In the genomic region with DNA sequence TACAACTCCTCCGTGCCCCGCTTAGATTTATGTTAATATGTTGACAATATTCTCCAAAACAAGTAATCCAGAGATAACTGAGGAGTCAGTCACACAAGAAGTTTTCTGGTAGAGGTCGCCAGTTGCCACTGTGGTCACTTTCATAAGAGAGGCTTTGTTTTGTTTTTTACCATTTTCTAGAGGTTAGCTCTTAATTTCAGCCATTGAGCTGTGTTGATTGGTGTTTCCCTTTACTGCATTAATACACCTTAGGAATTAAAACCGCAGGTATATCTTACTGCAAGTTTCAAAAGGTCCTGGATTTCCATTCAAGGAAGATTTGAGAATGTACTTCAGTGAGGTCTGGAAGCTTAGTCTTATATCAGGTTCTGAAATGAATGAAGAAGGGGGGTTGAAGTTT, we compare ENCODE assay signal across 1 cellular context.
TF ChIP-seq lines count a peak whose summit lies in the region.

No MANE protein-coding gene starts in this region.

TF ChIP-seq in GM23338, 12 proteins besides CTCF, POLR2A, EP300 and RAD21:
- TF ChIP-seq, protein P1, sequence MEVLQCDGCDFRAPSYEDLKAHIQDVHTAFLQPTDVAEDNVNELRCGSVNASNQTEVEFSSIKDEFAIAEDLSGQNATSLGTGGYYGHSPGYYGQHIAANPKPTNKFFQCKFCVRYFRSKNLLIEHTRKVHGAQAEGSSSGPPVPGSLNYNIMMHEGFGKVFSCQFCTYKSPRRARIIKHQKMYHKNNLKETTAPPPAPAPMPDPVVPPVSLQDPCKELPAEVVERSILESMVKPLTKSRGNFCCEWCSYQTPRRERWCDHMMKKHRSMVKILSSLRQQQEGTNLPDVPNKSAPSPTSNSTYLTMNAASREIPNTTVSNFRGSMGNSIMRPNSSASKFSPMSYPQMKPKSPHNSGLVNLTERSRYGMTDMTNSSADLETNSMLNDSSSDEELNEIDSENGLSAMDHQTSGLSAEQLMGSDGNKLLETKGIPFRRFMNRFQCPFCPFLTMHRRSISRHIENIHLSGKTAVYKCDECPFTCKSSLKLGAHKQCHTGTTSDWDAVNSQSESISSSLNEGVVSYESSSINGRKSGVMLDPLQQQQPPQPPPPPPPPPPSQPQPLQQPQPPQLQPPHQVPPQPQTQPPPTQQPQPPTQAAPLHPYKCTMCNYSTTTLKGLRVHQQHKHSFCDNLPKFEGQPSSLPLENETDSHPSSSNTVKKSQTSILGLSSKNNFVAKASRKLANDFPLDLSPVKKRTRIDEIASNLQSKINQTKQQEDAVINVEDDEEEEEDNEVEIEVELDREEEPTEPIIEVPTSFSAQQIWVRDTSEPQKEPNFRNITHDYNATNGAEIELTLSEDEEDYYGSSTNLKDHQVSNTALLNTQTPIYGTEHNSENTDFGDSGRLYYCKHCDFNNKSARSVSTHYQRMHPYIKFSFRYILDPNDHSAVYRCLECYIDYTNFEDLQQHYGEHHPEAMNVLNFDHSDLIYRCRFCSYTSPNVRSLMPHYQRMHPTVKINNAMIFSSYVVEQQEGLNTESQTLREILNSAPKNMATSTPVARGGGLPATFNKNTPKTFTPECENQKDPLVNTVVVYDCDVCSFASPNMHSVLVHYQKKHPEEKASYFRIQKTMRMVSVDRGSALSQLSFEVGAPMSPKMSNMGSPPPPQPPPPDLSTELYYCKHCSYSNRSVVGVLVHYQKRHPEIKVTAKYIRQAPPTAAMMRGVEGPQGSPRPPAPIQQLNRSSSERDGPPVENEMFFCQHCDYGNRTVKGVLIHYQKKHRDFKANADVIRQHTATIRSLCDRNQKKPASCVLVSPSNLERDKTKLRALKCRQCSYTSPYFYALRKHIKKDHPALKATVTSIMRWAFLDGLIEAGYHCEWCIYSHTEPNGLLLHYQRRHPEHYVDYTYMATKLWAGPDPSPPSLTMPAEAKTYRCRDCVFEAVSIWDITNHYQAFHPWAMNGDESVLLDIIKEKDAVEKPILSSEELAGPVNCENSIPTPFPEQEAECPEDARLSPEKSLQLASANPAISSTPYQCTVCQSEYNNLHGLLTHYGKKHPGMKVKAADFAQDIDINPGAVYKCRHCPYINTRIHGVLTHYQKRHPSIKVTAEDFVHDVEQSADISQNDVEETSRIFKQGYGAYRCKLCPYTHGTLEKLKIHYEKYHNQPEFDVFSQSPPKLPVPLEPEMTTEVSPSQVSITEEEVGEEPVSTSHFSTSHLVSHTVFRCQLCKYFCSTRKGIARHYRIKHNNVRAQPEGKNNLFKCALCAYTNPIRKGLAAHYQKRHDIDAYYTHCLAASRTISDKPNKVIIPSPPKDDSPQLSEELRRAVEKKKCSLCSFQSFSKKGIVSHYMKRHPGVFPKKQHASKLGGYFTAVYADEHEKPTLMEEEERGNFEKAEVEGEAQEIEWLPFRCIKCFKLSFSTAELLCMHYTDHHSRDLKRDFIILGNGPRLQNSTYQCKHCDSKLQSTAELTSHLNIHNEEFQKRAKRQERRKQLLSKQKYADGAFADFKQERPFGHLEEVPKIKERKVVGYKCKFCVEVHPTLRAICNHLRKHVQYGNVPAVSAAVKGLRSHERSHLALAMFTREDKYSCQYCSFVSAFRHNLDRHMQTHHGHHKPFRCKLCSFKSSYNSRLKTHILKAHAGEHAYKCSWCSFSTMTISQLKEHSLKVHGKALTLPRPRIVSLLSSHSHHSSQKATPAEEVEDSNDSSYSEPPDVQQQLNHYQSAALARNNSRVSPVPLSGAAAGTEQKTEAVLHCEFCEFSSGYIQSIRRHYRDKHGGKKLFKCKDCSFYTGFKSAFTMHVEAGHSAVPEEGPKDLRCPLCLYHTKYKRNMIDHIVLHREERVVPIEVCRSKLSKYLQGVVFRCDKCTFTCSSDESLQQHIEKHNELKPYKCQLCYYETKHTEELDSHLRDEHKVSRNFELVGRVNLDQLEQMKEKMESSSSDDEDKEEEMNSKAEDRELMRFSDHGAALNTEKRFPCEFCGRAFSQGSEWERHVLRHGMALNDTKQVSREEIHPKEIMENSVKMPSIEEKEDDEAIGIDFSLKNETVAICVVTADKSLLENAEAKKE (CRISPR knock-in tag; IDR thresholded peaks at IDR 0.05), result no peak
- TF ChIP-seq ETS1 (IDR thresholded peaks at IDR 0.05), result no peak
- no peak for TF ChIP-seq EZH2phosphoT487 (IDR thresholded peaks at IDR 0.05; ENCODE audit: unreplicated experiment)
- no peak for TF ChIP-seq STAT1 (IDR thresholded peaks at IDR 0.05; ENCODE audit: unreplicated experiment)
- no peak for TF ChIP-seq NANOG (IDR thresholded peaks at IDR 0.05; ENCODE audit: borderline replicate concordance)
TF ChIP-seq in GM23338: peak in this region for 0.
